In genomic region chr1:67148516-67149178, GRCh38 we compare ENCODE assay signal across 10 cellular contexts. TPM values are rescaled to one million over a fixed set of nuclear protein-coding genes. Genes with fewer than 3 reads are reported as not detected.
DNase-seq lines count a peak whose midpoint lies in the region; ATAC-seq, FAIRE-seq and TF ChIP-seq lines count a peak whose summit lies in the region.
"Had no signal": no experiment of that assay in that cellular context is flagged by ENCODE, and none has a peak within 500 bp of the region (broad histone marks: within the 10 kb centered on the region; RNA-seq: fewer than 3 reads in every experiment).

No MANE protein-coding gene starts in this region.

- CTCF ChIA-PET in K562 (lab: Yijun Ruan, JAX; ENCODE audit: low intra/inter-chr PET ratio), result interaction anchor here (0.6 to 2.5 kb wide), 5 partner anchors 15 to 383 kb away, joined by 3 to 34 read pairs (median 3); no protein-coding TSS in a partner anchor

- BruUV-seq in K562 (replicated peaks; lab: Mats Ljungman, UMichigan), result no TSS peak

- H3K27ac ChIP-seq in K562 (ENCODE audit: extremely low read depth, low read depth, low read length), result peak overlapping the region; percentile 7; the same call in 1 of the 3 replicates

- H3K4me1 ChIP-seq in K562 (replicated peaks in 1 of 2; ENCODE audit: control insufficient read depth in 2 of 2, insufficient read depth in 2 of 2, low read length in 2 of 2), result peaks cover 3 to 6% of the 10 kb centered on the region in 2 experiments; a peak in 2 of 5 replicates

- FAIRE-seq in K562 (lab: Jason Lieb, UNC), result no peak

- no peak overlapping the region; a peak in 1 of 4 replicates for H3K9ac ChIP-seq in K562 (ENCODE audit: insufficient read depth in 1 of 2, low read depth in 2 of 2, low read length in 2 of 2)

- no peaks in the 10 kb centered on the region for H3K9me1 ChIP-seq in K562 (ENCODE audit: control insufficient read depth, insufficient read depth, low read length)

- intact Hi-C loops in K562 (cut with micrococcal nuclease), result loop anchor here (1.0 to 5.0 kb wide), 5 partner anchors 64 to 383 kb away; no protein-coding TSS in a partner anchor

- H3K4me3 Mint-ChIP-seq in activated T-cell treated with anti-CD3 and anti-CD28 coated beads, Interleukin-2, amount 50 U/mL, for 24 hours, result no peak overlapping the region
- H3K4me3 Mint-ChIP-seq in stimulated activated memory B cell treated with anti-CD40 and anti-IgM and Interleukin-4, amounts not matched to agents 10 μg/mL and 1 μg/mL and 100 μg/mL, for 72 hours, result no peak overlapping the region
- no peak overlapping the region for H3K4me3 Mint-ChIP-seq in glutamatergic neuron (ENCODE audit: unreplicated experiment)

- H3K4me2 ChIP-seq in K562 (ENCODE audit: insufficient read depth, low read length), result peak overlapping the region; percentile 50; the same call in 1 of the 2 replicates

- DNase-seq in activated T-cell treated with anti-CD3 and anti-CD28 coated beads, Interleukin-2, amount 50 U/mL, for 24 hours, result no peak
- DNase-seq in activated T-cell treated with anti-CD3 and anti-CD28 coated beads, Interleukin-2, amount 50 U/mL, for 1 hour, result no peak
- DNase-seq in K562 (ENCODE audit: extremely low read depth in 1 of 4, low spot score in 3 of 4) (peak in 3 of 4 experiments; percentile 13 to 17 (median 15)), RKO (ENCODE audit: low spot score) (no peak), NCI-H524 treated with DMSO at 0.1 percent for 48 hours (lab: John Stamatoyannopoulos, UW) (no peak), glutamatergic neuron (no peak)

- in situ Hi-C loops in K562 (cut with MboI), result loop anchor here (5.0 to 10.0 kb wide), 3 partner anchors 146 to 386 kb away; no protein-coding TSS in a partner anchor

- H2AFZ ChIP-seq in K562 (ENCODE audit: low read depth, low read length), result peak overlapping the region; percentile 90

- H3K36me3 Mint-ChIP-seq in activated T-cell treated with anti-CD3 and anti-CD28 coated beads, Interleukin-2, amount 50 U/mL, for 24 hours (ENCODE audit: low read depth), result no peaks in the 10 kb centered on the region
- H3K36me3 Mint-ChIP-seq in stimulated activated memory B cell treated with anti-CD40 and anti-IgM and Interleukin-4, amounts not matched to agents 10 μg/mL and 1 μg/mL and 100 μg/mL, for 72 hours, result no peaks in the 10 kb centered on the region
- H3K36me3 Mint-ChIP-seq in glutamatergic neuron (ENCODE audit: unreplicated experiment), result no peaks in the 10 kb centered on the region

- 32% methylated on average over 6 of the region's 6 CpGs for WGBS in K562 (ENCODE audit: insufficient coverage, low coverage, missing lambda C conversion rate)

- ATAC-seq in HG03175 (IDR thresholded peaks at IDR 0.05; ENCODE audit: unreplicated experiment) (peak; percentile 28), K562 (peak; percentile 65)
- ATAC-seq in stimulated activated memory B cell treated with anti-CD40 and anti-IgM and Interleukin-4, amounts not matched to agents 10 μg/mL and 1 μg/mL and 100 μg/mL, for 72 hours, result peak; percentile 24

- H3K79me2 ChIP-seq in K562 (ENCODE audit: control insufficient read depth, insufficient read depth, low read length), result no peaks in the 10 kb centered on the region

- no peaks in the 10 kb centered on the region for H3K27me3 ChIP-seq in K562 (ENCODE audit: control insufficient read depth in 2 of 2, insufficient read depth in 2 of 2, low read length in 2 of 2)

- TF ChIP-seq EP300 in K562 (IDR thresholded peaks at IDR 0.05; ENCODE audit: low read length), result no peak

- no peak for TF ChIP-seq POLR2A in K562 (conservative IDR thresholded peaks at IDR 0.05)

- POLR2A ChIA-PET in K562 (lab: Yijun Ruan, JAX), result interaction anchor here (0.6 to 1.1 kb wide), 5 partner anchors 10 to 220 kb away, joined by 3 to 6 read pairs (median 3); no protein-coding TSS in a partner anchor

- no peak overlapping the region for H3K4me3 ChIP-seq in K562

- no peaks in the 10 kb centered on the region for H3K9me3 ChIP-seq in K562 (replicated peaks; ENCODE audit: control insufficient read depth, insufficient read depth, low read depth, low read length)

- TF ChIP-seq RAD21 in K562 (CRISPR knock-in tag; conservative IDR thresholded peaks at IDR 0.05 in 1 of 2, IDR thresholded peaks at IDR 0.05 in 1 of 2), result no peak

- H3K9me3 Mint-ChIP-seq in activated T-cell treated with anti-CD3 and anti-CD28 coated beads, Interleukin-2, amount 50 U/mL, for 24 hours, result no peaks in the 10 kb centered on the region
- no peaks in the 10 kb centered on the region for H3K9me3 Mint-ChIP-seq in stimulated activated memory B cell treated with anti-CD40 and anti-IgM and Interleukin-4, amounts not matched to agents 10 μg/mL and 1 μg/mL and 100 μg/mL, for 72 hours
- no peaks in the 10 kb centered on the region for H3K9me3 Mint-ChIP-seq in glutamatergic neuron (ENCODE audit: unreplicated experiment)

- peak overlapping the region; percentile 40 for H3K27ac Mint-ChIP-seq in activated T-cell treated with anti-CD3 and anti-CD28 coated beads, Interleukin-2, amount 50 U/mL, for 24 hours
- H3K27ac Mint-ChIP-seq in stimulated activated memory B cell treated with anti-CD40 and anti-IgM and Interleukin-4, amounts not matched to agents 10 μg/mL and 1 μg/mL and 100 μg/mL, for 72 hours, result peak overlapping the region; percentile 10
- H3K27ac Mint-ChIP-seq in glutamatergic neuron (ENCODE audit: unreplicated experiment), result no peak overlapping the region

- H4K20me1 ChIP-seq in K562 (replicated peaks; ENCODE audit: control insufficient read depth, insufficient read depth, low read length), result no peaks in the 10 kb centered on the region

- peaks cover 11% of the 10 kb centered on the region for H3K27me3 Mint-ChIP-seq in activated T-cell treated with anti-CD3 and anti-CD28 coated beads, Interleukin-2, amount 50 U/mL, for 24 hours
- peaks cover 34% of the 10 kb centered on the region for H3K27me3 Mint-ChIP-seq in stimulated activated memory B cell treated with anti-CD40 and anti-IgM and Interleukin-4, amounts not matched to agents 10 μg/mL and 1 μg/mL and 100 μg/mL, for 72 hours
- H3K27me3 Mint-ChIP-seq in glutamatergic neuron (ENCODE audit: unreplicated experiment), result no peaks in the 10 kb centered on the region

- peaks cover 42% of the 10 kb centered on the region for H3K4me1 Mint-ChIP-seq in activated T-cell treated with anti-CD3 and anti-CD28 coated beads, Interleukin-2, amount 50 U/mL, for 24 hours (ENCODE audit: low read depth)
- peaks cover 16% of the 10 kb centered on the region for H3K4me1 Mint-ChIP-seq in stimulated activated memory B cell treated with anti-CD40 and anti-IgM and Interleukin-4, amounts not matched to agents 10 μg/mL and 1 μg/mL and 100 μg/mL, for 72 hours
- H3K4me1 Mint-ChIP-seq in glutamatergic neuron (ENCODE audit: low read depth, unreplicated experiment), result no peaks in the 10 kb centered on the region

- TF ChIP-seq CTCF in K562 (IDR thresholded peaks at IDR 0.05 in 2 of 3, conservative IDR thresholded peaks at IDR 0.05 in 1 of 3; ENCODE audit: insufficient read depth in 2 of 3, low read depth in 1 of 3, low read length in 3 of 3), result no peak
- no peak for TF ChIP-seq CTCF in glutamatergic neuron (IDR thresholded peaks at IDR 0.05; ENCODE audit: partially characterized antibody, unreplicated experiment)

- no peaks in the 10 kb centered on the region for H3K36me3 ChIP-seq in K562 (ENCODE audit: control insufficient read depth, insufficient read depth, low read length)

TF ChIP-seq in K562, 482 proteins besides CTCF, POLR2A, EP300 and RAD21 (continues in another document):
- TF ChIP-seq NFYB (IDR thresholded peaks at IDR 0.05; ENCODE audit: extremely low read depth, insufficient read length) (peak; percentile 40), TOE1 (IDR thresholded peaks at IDR 0.05; ENCODE audit: borderline replicate concordance) (0 out of 2 replicates have a peak, but pooled peaks have one; percentile 49), TOE1 (CRISPR knock-in tag; IDR thresholded peaks at IDR 0.05; ENCODE audit: borderline replicate concordance, low read depth) (no peak), XRCC5 (IDR thresholded peaks at IDR 0.05; ENCODE audit: low read depth, low read length) (no peak), ZZZ3 (IDR thresholded peaks at IDR 0.05) (no peak)

RNA-seq across cellular contexts. Expression of gene C1orf141, which starts 13.9 kb away (rescaled TPM):
- total RNA-seq in K562 (2011; cell fraction: chromatin; rRNA removed; ENCODE audit: low replicate concordance), result not detected in 2 replicates
- not detected in 2 replicates for total RNA-seq in K562 (2011; cell fraction: nucleolus; rRNA removed)
- total RNA-seq in K562 (2011; cell fraction: nucleoplasm; rRNA removed), result not detected in 2 replicates
- total RNA-seq in K562 (2014; rRNA removed), result not detected in 2 replicates
- not detected in 2 replicates for total RNA-seq in K562 (2014; rRNA removed; fragmentation: Illumina TruSeq; extraction: Trizol)
- not detected in 2 replicates for total RNA-seq in K562 (2015; rRNA removed; fragmentation: Illumina TruSeq; extraction: Trizol)
- total RNA-seq in K562 (2021), result 0.18 TPM in 1 of 2 replicates, not detected in the other
- not detected in 2 replicates for polyA plus RNA-seq in K562 (2011; rRNA removed)
- polyA plus RNA-seq in K562 (2011; cell fraction: cytosol; rRNA removed), result not detected in 2 replicates
- not detected in 2 replicates for polyA plus RNA-seq in K562 (2011; cell fraction: nucleus; rRNA removed)
- not detected in 2 replicates for polyA plus RNA-seq in K562 (2012)
- polyA plus RNA-seq in K562 (2014; fragmentation: Illumina TruSeq; extraction: Trizol), result not detected in 2 replicates
- polyA plus RNA-seq in K562 (2014; fragmentation: Nextera tagmentation; extraction: Ambion mirVana), result not detected
- not detected in 2 replicates for polyA plus RNA-seq in K562 (2014; rRNA removed)
- polyA minus RNA-seq in K562 (2011; rRNA and poly(A)+ RNA removed), result not detected in 2 replicates
- not detected in 2 replicates for polyA minus RNA-seq in K562 (2011; cell fraction: cytosol; rRNA and poly(A)+ RNA removed)
- not detected in 2 replicates for polyA minus RNA-seq in K562 (2011; cell fraction: nucleus; rRNA and poly(A)+ RNA removed)
- not detected for total RNA-seq in glutamatergic neuron (ENCODE audit: unreplicated experiment)
- total RNA-seq: lung microvascular endothelial cell had no signal

RNA-seq across cellular contexts. Expression of gene IL23R, which starts 17.6 kb away (rescaled TPM):
- 7.6 and 32.5 TPM in 2 replicates for total RNA-seq in K562 (2011; cell fraction: chromatin; rRNA removed; ENCODE audit: low replicate concordance)
- 3.3 and 8.6 TPM in 2 replicates for total RNA-seq in K562 (2011; cell fraction: nucleolus; rRNA removed)
- total RNA-seq in K562 (2011; cell fraction: nucleoplasm; rRNA removed), result 12.7 and 14.7 TPM in 2 replicates
- 22.8 and 23.0 TPM in 2 replicates for total RNA-seq in K562 (2014; rRNA removed)
- total RNA-seq in K562 (2014; rRNA removed; fragmentation: Illumina TruSeq; extraction: Trizol), result 50.3 and 64.1 TPM in 2 replicates
- 51.0 and 52.7 TPM in 2 replicates for total RNA-seq in K562 (2015; rRNA removed; fragmentation: Illumina TruSeq; extraction: Trizol)
- total RNA-seq in K562 (2021), result 23.8 and 24.7 TPM in 2 replicates
- 4.4 and 25.7 TPM in 2 replicates for polyA plus RNA-seq in K562 (2011; rRNA removed)
- polyA plus RNA-seq in K562 (2011; cell fraction: cytosol; rRNA removed), result 0.69 and 13.2 TPM in 2 replicates
- 0.92 and 9.7 TPM in 2 replicates for polyA plus RNA-seq in K562 (2011; cell fraction: nucleus; rRNA removed)
- polyA plus RNA-seq in K562 (2012), result 13.3 and 38.2 TPM in 2 replicates
- 34.8 and 38.9 TPM in 2 replicates for polyA plus RNA-seq in K562 (2014; fragmentation: Illumina TruSeq; extraction: Trizol)
- polyA plus RNA-seq in K562 (2014; fragmentation: Nextera tagmentation; extraction: Ambion mirVana), result 1 to 10 TPM; 5.5 to 7.0 TPM
- 17.2 and 22.0 TPM in 2 replicates for polyA plus RNA-seq in K562 (2014; rRNA removed)
- polyA minus RNA-seq in K562 (2011; rRNA and poly(A)+ RNA removed), result 5.8 and 59.8 TPM in 2 replicates
- 2.8 and 10.3 TPM in 2 replicates for polyA minus RNA-seq in K562 (2011; cell fraction: cytosol; rRNA and poly(A)+ RNA removed)
- polyA minus RNA-seq in K562 (2011; cell fraction: nucleus; rRNA and poly(A)+ RNA removed), result 1.2 and 25.8 TPM in 2 replicates
- total RNA-seq in glutamatergic neuron (ENCODE audit: unreplicated experiment), result not detected
- total RNA-seq: lung microvascular endothelial cell, subcutaneous adipose tissue had no signal

Comparison
In these comparisons a context has a peak if more than half of its experiments do, and no peak if none do; other contexts are left out.
1. DNase-seq: peak in K562 (3 of 4); none in activated T-cell treated with anti-CD3 and anti-CD28 coated beads, Interleukin-2, amount 50 U/mL, for 24 hours (single experiment), activated T-cell treated with anti-CD3 and anti-CD28 coated beads, Interleukin-2, amount 50 U/mL, for 1 hour (single experiment), RKO (single experiment), NCI-H524 treated with DMSO at 0.1 percent for 48 hours (single experiment) and glutamatergic neuron (single experiment).
2. Peak in every context shown above with its lines, with median percentiles within 50 percentile points of each other: ATAC-seq.